Comparison of ENCODE assay signal across 19 cellular contexts in the genomic region with DNA sequence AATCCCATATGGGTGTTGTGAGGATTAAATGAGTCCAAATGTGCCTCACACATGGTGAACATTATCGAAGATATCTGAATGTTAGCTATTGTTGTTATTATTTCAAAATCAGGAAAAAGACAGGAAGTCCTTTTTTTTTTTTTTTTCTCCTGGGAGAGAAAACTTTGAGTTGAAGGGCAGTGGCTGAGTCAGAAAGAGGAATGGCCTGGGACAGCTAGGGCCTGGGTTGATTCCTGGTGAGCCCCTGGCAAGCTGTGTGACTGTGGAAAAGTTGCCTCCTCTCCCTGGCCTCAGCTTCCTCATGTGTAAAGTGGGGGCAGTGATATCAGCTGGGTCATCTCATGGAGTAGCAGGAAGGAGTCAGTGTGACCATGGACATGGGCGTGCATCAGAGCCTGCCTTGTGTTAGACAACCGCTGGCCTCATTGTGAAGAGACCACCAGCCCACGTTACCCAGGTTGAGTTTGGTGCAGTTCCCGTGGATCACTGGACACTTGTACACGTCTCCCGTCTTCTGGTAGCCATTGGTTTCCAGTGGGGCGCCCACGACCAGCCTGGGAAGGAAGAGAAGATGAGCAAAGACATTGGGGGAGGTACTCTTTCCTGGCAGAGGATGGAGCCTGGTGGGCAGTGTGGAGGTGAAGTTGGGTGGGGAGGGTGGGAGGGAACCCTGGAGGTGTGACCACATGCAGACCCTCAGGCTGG.
DNase-seq lines count a peak whose midpoint lies in the region; ATAC-seq and TF ChIP-seq lines count a peak whose summit lies in the region.
"Had no signal": no experiment of that assay in that cellular context is flagged by ENCODE, and none has a peak within 500 bp of the region (broad histone marks: within the 10 kb centered on the region; RNA-seq: fewer than 3 reads in every experiment).

No MANE protein-coding gene starts in this region.

- POLR2A ChIA-PET in A673 (lab: Charles Lee; ENCODE audit: low non-redundant PET), result no interaction called here

- no peak overlapping the region for H3K9ac ChIP-seq in adipocyte (ENCODE audit: low read length)

- H3K27me3 ChIP-seq in adipocyte (replicated peaks; ENCODE audit: control insufficient read depth, insufficient read depth, low read length), result no peaks in the 10 kb centered on the region
- no peaks in the 10 kb centered on the region for H3K27me3 ChIP-seq in gastrocnemius medialis
- no peaks in the 10 kb centered on the region for H3K27me3 ChIP-seq in A673 (replicated peaks; ENCODE audit: insufficient read depth, low read depth, low read length, poor library complexity)
- H3K27me3 ChIP-seq: tibial nerve had no signal

- peak overlapping the region in 3 of 4 donors; percentile 35 to 60 (median 36) for H3K27ac ChIP-seq in gastrocnemius medialis
- no peak overlapping the region for H3K27ac ChIP-seq in A673 (ENCODE audit: low read depth, low read length, poor library complexity, severe bottlenecking)
- H3K27ac ChIP-seq: foreskin keratinocyte had no signal

- intact Hi-C loops in gastrocnemius medialis (cut with DNase I; ENCODE audit: low total_unique reads), result no loop called here
- intact Hi-C loops in A673 (cut with micrococcal nuclease; ENCODE audit: unreplicated experiment), result no loop called here

- H3K36me3 ChIP-seq in adipocyte (ENCODE audit: control insufficient read depth, insufficient read depth, low read length, severe bottlenecking) (no peaks in the 10 kb centered on the region), gastrocnemius medialis (no peaks in the 10 kb centered on the region), A673 (ENCODE audit: insufficient read depth, low read length, poor library complexity, severe bottlenecking) (no peaks in the 10 kb centered on the region)
- H3K36me3 ChIP-seq: tibial nerve had no signal

- no TSS peak for BruUV-seq in A673 (replicated peaks; lab: Mats Ljungman, UMichigan)

- ATAC-seq in gastrocnemius medialis (no peak), GM21367 (IDR thresholded peaks at IDR 0.05; ENCODE audit: unreplicated experiment) (no peak)
- ATAC-seq: foreskin keratinocyte; GM12878; HepG2; stimulated activated memory B cell treated with anti-CD40 and anti-IgM and Interleukin-4, amounts not matched to agents 10 μg/mL and 1 μg/mL and 100 μg/mL, for 72 hours; T-cell had no signal

- no peaks in the 10 kb centered on the region for H3K9me3 ChIP-seq in adipocyte (ENCODE audit: control insufficient read depth, low read length)
- no peaks in the 10 kb centered on the region for H3K9me3 ChIP-seq in gastrocnemius medialis
- H3K9me3 ChIP-seq in A673 (ENCODE audit: low read depth, low read length, poor library complexity, severe bottlenecking), result no peaks in the 10 kb centered on the region
- H3K9me3 ChIP-seq: tibial nerve had no signal

- no peak overlapping the region for H3K4me3 ChIP-seq in adipocyte (ENCODE audit: low read length)
- H3K4me3 ChIP-seq in gastrocnemius medialis, result no peak overlapping the region
- H3K4me3 ChIP-seq in A673 (ENCODE audit: low read depth, low read length, poor library complexity, severe bottlenecking), result no peak overlapping the region
- H3K4me3 ChIP-seq: GM12878, tibial nerve had no signal

- CTCF ChIA-PET in A673 (lab: Charles Lee), result interaction anchor here (0.6 kb wide), 2 partner anchors 53 to 104 kb away, joined by 4 to 7 read pairs; no protein-coding TSS in a partner anchor

- DNase-seq in EH (ENCODE audit: low read depth) (peak; percentile 75), adipocyte (ENCODE audit: low read depth) (peak; percentile 56), foreskin melanocyte (peak; percentile 11), gastrocnemius medialis (no peak), HCEC 1CT (no peak), A673 (ENCODE audit: low spot score) (no peak), DMS 273 treated with DMSO at 0.1 percent for 48 hours (lab: John Stamatoyannopoulos, UW) (no peak)
- DNase-seq: foreskin keratinocyte, GF-D8, H7, midbrain, NCI-H1417 treated with DMSO at 0.1 percent for 48 hours, NCI-H526, T-cell had no signal

- no peak for TF ChIP-seq POLR2A in gastrocnemius medialis (IDR thresholded peaks at IDR 0.05)

- in situ Hi-C loops in gastrocnemius medialis (cut with MboI; ENCODE audit: low sequenced_read_pairs in 4 of 4), result no loop called here

- TF ChIP-seq CTCF in gastrocnemius medialis (IDR thresholded peaks at IDR 0.05 in 4 of 5, conservative IDR thresholded peaks at IDR 0.05 in 1 of 5) (no peak), A673 (conservative IDR thresholded peaks at IDR 0.05; ENCODE audit: low read depth, low read length) (no peak)

- H3K4me1 ChIP-seq in adipocyte (ENCODE audit: control insufficient read depth, insufficient read depth, low read length) (peaks cover 35% of the 10 kb centered on the region), gastrocnemius medialis (peaks cover 47 to 49% of the 10 kb centered on the region in 2 donors), A673 (ENCODE audit: insufficient read depth, low read length, poor library complexity, severe bottlenecking) (no peaks in the 10 kb centered on the region)
- H3K4me1 ChIP-seq: foreskin keratinocyte had no signal

Comparison
In these comparisons a context has a peak if more than half of its experiments do, and no peak if none do; other contexts are left out.
1. DNase-seq: peak in EH (single experiment), adipocyte (single experiment) and foreskin melanocyte (single experiment); none in gastrocnemius medialis (0 of 2), HCEC 1CT (single experiment), A673 (single experiment) and DMS 273 treated with DMSO at 0.1 percent for 48 hours (single experiment).